Comparison of ENCODE assay signal across 16 cellular contexts in genomic region chr10:34648919-34649318, GRCh38.
DNase-seq lines count a peak whose midpoint lies in the region; ATAC-seq, FAIRE-seq and TF ChIP-seq lines count a peak whose summit lies in the region.
"Had no signal": no experiment of that assay in that cellular context is flagged by ENCODE, and none has a peak within 500 bp of the region (broad histone marks: within the 10 kb centered on the region; RNA-seq: fewer than 3 reads in every experiment).

No MANE protein-coding gene starts in this region.

- no peak overlapping the region for H2AFZ ChIP-seq in GM12878 (ENCODE audit: control insufficient read depth, low read depth, low read length)

- no peaks in the 10 kb centered on the region for H3K4me1 Mint-ChIP-seq in stimulated activated effector memory CD8-positive, alpha-beta T cell treated with anti-CD3 and anti-CD28 coated beads, Interleukin-12 subunit alpha, Interleukin-12 subunit beta, amount 100 ng/mL, for 72 hours
- H3K4me1 Mint-ChIP-seq in CD8-positive, alpha-beta T cell (ENCODE audit: low read depth) = no peaks in the 10 kb centered on the region
- H3K4me1 Mint-ChIP-seq: CD4-positive, CD25-positive, alpha-beta regulatory T cell had no signal

- H3K27me3 ChIP-seq in GM12878 (replicated peaks in 1 of 2; ENCODE audit: control insufficient read depth in 2 of 2, insufficient read depth in 2 of 2, low read length in 1 of 2) = no peaks in the 10 kb centered on the region
- no peaks in the 10 kb centered on the region for H3K27me3 ChIP-seq in CD8-positive, alpha-beta T cell (ENCODE audit: insufficient read depth, low read length)
- H3K27me3 ChIP-seq: BLaER1 treated with 17β-estradiol and CSF1 and Interleukin-3, amounts not matched to agents 10 nM and 100 nM had no signal

- DNase-seq in GM12878 (ENCODE audit: low read depth, low spot score) (no peak), kidney tubule cell (ENCODE audit: low spot score) (peak; percentile 49), ecto neural progenitor cell (ENCODE audit: low spot score) (no peak), left cardiac atrium (no peak)
- no peak for DNase-seq in stimulated activated effector memory CD8-positive, alpha-beta T cell treated with anti-CD3 and anti-CD28 coated beads, Interleukin-12 subunit alpha, Interleukin-12 subunit beta, amount 100 ng/mL, for 72 hours (ENCODE audit: low spot score in 2 of 2)
- no peak for DNase-seq in CD8-positive, alpha-beta T cell
- DNase-seq: ACHN; Calu3; CD4-positive, CD25-positive, alpha-beta regulatory T cell; DMS 273 treated with DMSO at 0.1 percent for 48 hours; KG1 had no signal

- no peak overlapping the region for H3K9ac ChIP-seq in GM12878 (ENCODE audit: control insufficient read depth, insufficient read depth, low read length)
- H3K9ac ChIP-seq: BLaER1 treated with 17β-estradiol and CSF1 and Interleukin-3, amounts not matched to agents 10 nM and 100 nM had no signal

- no peak overlapping the region for H3K27ac ChIP-seq in GM12878 (ENCODE audit: control insufficient read depth, insufficient read depth)
- H3K27ac ChIP-seq in CD8-positive, alpha-beta T cell (ENCODE audit: low read depth, low read length) = no peak overlapping the region
- H3K27ac ChIP-seq: BLaER1 treated with 17β-estradiol and CSF1 and Interleukin-3, amounts not matched to agents 10 nM and 100 nM had no signal

- no peaks in the 10 kb centered on the region for H3K36me3 ChIP-seq in GM12878 (ENCODE audit: control insufficient read depth in 2 of 2, insufficient read depth in 2 of 2, low read length in 1 of 2)
- no peaks in the 10 kb centered on the region for H3K36me3 ChIP-seq in CD8-positive, alpha-beta T cell (ENCODE audit: insufficient read depth, low read length)
- H3K36me3 ChIP-seq: BLaER1 treated with 17β-estradiol and CSF1 and Interleukin-3, amounts not matched to agents 10 nM and 100 nM had no signal

- no peak overlapping the region for H3K27ac Mint-ChIP-seq in stimulated activated effector memory CD8-positive, alpha-beta T cell treated with anti-CD3 and anti-CD28 coated beads, Interleukin-12 subunit alpha, Interleukin-12 subunit beta, amount 100 ng/mL, for 72 hours
- no peak overlapping the region for H3K27ac Mint-ChIP-seq in CD8-positive, alpha-beta T cell
- H3K27ac Mint-ChIP-seq: CD4-positive, CD25-positive, alpha-beta regulatory T cell had no signal

- peaks cover 2% of the 10 kb centered on the region for H3K27me3 Mint-ChIP-seq in CD8-positive, alpha-beta T cell (ENCODE audit: low read depth)
- H3K27me3 Mint-ChIP-seq: CD4-positive, CD25-positive, alpha-beta regulatory T cell had no signal

- intact Hi-C loops in GM12878 (cut with micrococcal nuclease; ENCODE audit: unreplicated experiment) (no loop called here), left cardiac atrium (cut with DNase I) (loop anchor here in 1 of 2 donors (10.0 kb wide), 1 partner anchor 1454 kb away; no protein-coding TSS in a partner anchor)
- intact Hi-C loops in CD8-positive, alpha-beta T cell (cut with DNase I, micrococcal nuclease) = no loop called here

- H3K4me3 ChIP-seq in GM12878 = no peak overlapping the region
- no peak overlapping the region for H3K4me3 ChIP-seq in CD8-positive, alpha-beta T cell (ENCODE audit: low read depth, low read length)
- H3K4me3 ChIP-seq: BLaER1 treated with 17β-estradiol and CSF1 and Interleukin-3, amounts not matched to agents 10 nM and 100 nM had no signal

- TF ChIP-seq CTCF in GM12878 (IDR thresholded peaks at IDR 0.05 in 2 of 3, conservative IDR thresholded peaks at IDR 0.05 in 1 of 3; ENCODE audit: control insufficient read depth in 2 of 3, extremely low read depth in 1 of 3, insufficient read depth in 1 of 3, low read depth in 3 of 3, low read length in 3 of 3) = no peak
- TF ChIP-seq CTCF in CD8-positive, alpha-beta T cell (IDR thresholded peaks at IDR 0.05) = no peak

- H3K4me1 ChIP-seq in GM12878 (ENCODE audit: control insufficient read depth, insufficient read depth, low read length) = no peaks in the 10 kb centered on the region
- H3K4me1 ChIP-seq in CD8-positive, alpha-beta T cell (ENCODE audit: insufficient read depth, low read length) = no peaks in the 10 kb centered on the region

- H3K36me3 Mint-ChIP-seq in stimulated activated effector memory CD8-positive, alpha-beta T cell treated with anti-CD3 and anti-CD28 coated beads, Interleukin-12 subunit alpha, Interleukin-12 subunit beta, amount 100 ng/mL, for 72 hours = no peaks in the 10 kb centered on the region
- no peaks in the 10 kb centered on the region for H3K36me3 Mint-ChIP-seq in CD8-positive, alpha-beta T cell
- H3K36me3 Mint-ChIP-seq: CD4-positive, CD25-positive, alpha-beta regulatory T cell had no signal

- H4K20me1 ChIP-seq in GM12878 (ENCODE audit: control insufficient read depth, insufficient read depth) = no peaks in the 10 kb centered on the region

- POLR2A ChIA-PET in GM12878 (lab: Charles Lee) = no interaction called here
- POLR2A ChIA-PET in CD8-positive, alpha-beta T cell (lab: Charles Lee) = no interaction called here

- TF ChIP-seq RAD21 in GM12878 (IDR thresholded peaks at IDR 0.05; ENCODE audit: insufficient read depth, low read depth, low read length) = no peak

- RAD21 ChIA-PET in GM12878 (lab: Charles Lee; ENCODE audit: unreplicated experiment) = interaction anchor here (1.9 to 3.3 kb wide), 2 partner anchors 11 to 266 kb away, joined by 4 to 15 read pairs; no protein-coding TSS in a partner anchor

- H3K4me2 ChIP-seq in GM12878 (ENCODE audit: control insufficient read depth, insufficient read depth) = no peak overlapping the region
- H3K4me2 ChIP-seq: BLaER1 treated with 17β-estradiol and CSF1 and Interleukin-3, amounts not matched to agents 10 nM and 100 nM had no signal

- 24% methylated on average over 5 of the region's 5 CpGs for WGBS in GM12878 (ENCODE audit: insufficient coverage, insufficient replicate concordance, low lambda C conversion rate, missing lambda C conversion rate)

- H3K9me3 Mint-ChIP-seq in stimulated activated effector memory CD8-positive, alpha-beta T cell treated with anti-CD3 and anti-CD28 coated beads, Interleukin-12 subunit alpha, Interleukin-12 subunit beta, amount 100 ng/mL, for 72 hours = no peaks in the 10 kb centered on the region
- no peaks in the 10 kb centered on the region for H3K9me3 Mint-ChIP-seq in CD8-positive, alpha-beta T cell
- H3K9me3 Mint-ChIP-seq: CD4-positive, CD25-positive, alpha-beta regulatory T cell had no signal

- BruUV-seq in GM12878 (replicated peaks; lab: Mats Ljungman, UMichigan) = no TSS peak

- no peaks in the 10 kb centered on the region for H3K9me3 ChIP-seq in GM12878 (replicated peaks; ENCODE audit: control insufficient read depth, insufficient read depth, low read length)
- H3K9me3 ChIP-seq in CD8-positive, alpha-beta T cell (ENCODE audit: low read length) = no peaks in the 10 kb centered on the region
- H3K9me3 ChIP-seq: BLaER1 treated with 17β-estradiol and CSF1 and Interleukin-3, amounts not matched to agents 10 nM and 100 nM had no signal

- no peak for TF ChIP-seq EP300 in GM12878 (IDR thresholded peaks at IDR 0.05; ENCODE audit: borderline replicate concordance in 1 of 2, control insufficient read depth in 1 of 2, low read depth in 2 of 2, low read length in 2 of 2)

- ATAC-seq in GM18868 (IDR thresholded peaks at IDR 0.05; ENCODE audit: unreplicated experiment) (peak; percentile 59), GM12878 (peak; percentile 58), left cardiac atrium (no peak)
- ATAC-seq in stimulated activated effector memory CD8-positive, alpha-beta T cell treated with anti-CD3 and anti-CD28 coated beads, Interleukin-12 subunit alpha, Interleukin-12 subunit beta, amount 100 ng/mL, for 72 hours = peak; percentile 32
- no peak for ATAC-seq in CD8-positive, alpha-beta T cell
- ATAC-seq: HCT116 had no signal

- CTCF ChIA-PET in GM12878 (lab: Yijun Ruan, JAX) = interaction anchor here (1.4 to 3.2 kb wide), 2 partner anchors 10 kb away, joined by 5 to 25 read pairs; no protein-coding TSS in a partner anchor
- CTCF ChIA-PET in CD8-positive, alpha-beta T cell (lab: Charles Lee) = interaction anchor here (3.5 kb wide), 1 partner anchor 11 kb away, joined by 35 read pairs; no protein-coding TSS in a partner anchor

- no peak for FAIRE-seq in GM12878 (lab: Jason Lieb, UNC)
- FAIRE-seq: GM12892, GM19239 had no signal

- in situ Hi-C loops in GM12878 (cut with MboI) = loop anchor here (25.0 kb wide), 1 partner anchor 1462 kb away; no protein-coding TSS in a partner anchor

- no peaks in the 10 kb centered on the region for H3K79me2 ChIP-seq in GM12878 (ENCODE audit: control insufficient read depth, insufficient read depth, low read length)

- no peak for TF ChIP-seq POLR2A in GM12878 (IDR thresholded peaks at IDR 0.05; ENCODE audit: low read depth, low read length)

- SMC1A ChIA-PET in GM12878 (lab: Charles Lee; ENCODE audit: uncharacterized antibody, unreplicated experiment) = interaction anchor here (1.9 to 3.8 kb wide), 2 partner anchors 10 to 12 kb away, joined by 5 to 28 read pairs; no protein-coding TSS in a partner anchor

- no peak overlapping the region for H3K4me3 Mint-ChIP-seq in stimulated activated effector memory CD8-positive, alpha-beta T cell treated with anti-CD3 and anti-CD28 coated beads, Interleukin-12 subunit alpha, Interleukin-12 subunit beta, amount 100 ng/mL, for 72 hours
- no peak overlapping the region for H3K4me3 Mint-ChIP-seq in CD8-positive, alpha-beta T cell
- H3K4me3 Mint-ChIP-seq: CD4-positive, CD25-positive, alpha-beta regulatory T cell had no signal

TF ChIP-seq in GM12878, 131 proteins besides CTCF, POLR2A, EP300 and RAD21 (continues in another document):
- TF ChIP-seq SUZ12 (IDR thresholded peaks at IDR 0.05; ENCODE audit: unreplicated experiment) = no peak

Comparison
In these comparisons a context has a peak if more than half of its experiments do, and no peak if none do; other contexts are left out.
1. ATAC-seq: peak in GM18868 (single experiment), GM12878 (single experiment) and stimulated activated effector memory CD8-positive, alpha-beta T cell treated with anti-CD3 and anti-CD28 coated beads, Interleukin-12 subunit alpha, Interleukin-12 subunit beta, amount 100 ng/mL, for 72 hours (single experiment); none in left cardiac atrium (0 of 2) and CD8-positive, alpha-beta T cell (single experiment).